21 cellular contexts compared by ENCODE assay signal in genomic region chr16:3179651-3180050, GRCh38. TPM values are rescaled to one million over a fixed set of nuclear protein-coding genes. Genes with fewer than 3 reads are reported as not detected.
DNase-seq lines count a peak whose midpoint lies in the region; FAIRE-seq and TF ChIP-seq lines count a peak whose summit lies in the region.
"Had no signal": no experiment of that assay in that cellular context is flagged by ENCODE, and none has a peak within 500 bp of the region (broad histone marks: within the 10 kb centered on the region; RNA-seq: fewer than 3 reads in every experiment).

No MANE protein-coding gene starts in this region.

- peaks cover 81% of the 10 kb centered on the region for H3K27me3 Mint-ChIP-seq in activated CD4-positive, alpha-beta T cell treated with anti-CD3 and anti-CD28 coated beads, Interleukin-2, amount 10 ng/mL, durations not matched to agents 24 days and 14 days

- H3K9me3 Mint-ChIP-seq in activated CD4-positive, alpha-beta T cell treated with anti-CD3 and anti-CD28 coated beads, Interleukin-2, amount 10 ng/mL, durations not matched to agents 24 days and 14 days, result peaks cover 12% of the 10 kb centered on the region

- no peak overlapping the region for H4K91ac ChIP-seq in neuronal stem cell (ENCODE audit: low read depth, low read length, poor library complexity)

- DNase-seq in activated CD4-positive, alpha-beta T cell treated with anti-CD3 and anti-CD28 coated beads, Interleukin-2, amount 10 ng/mL, durations not matched to agents 24 days and 14 days, result peak; percentile 55
- no peak for DNase-seq in activated CD4-positive, alpha-beta T cell treated with anti-CD3 and anti-CD28 coated beads, Interleukin-2, amount 50 U/mL, for 4 hours
- DNase-seq in kidney (peak; percentile 37), neuronal stem cell (ENCODE audit: low spot score) (no peak), mesenteric fat pad (ENCODE audit: low spot score) (no peak), frontal cortex (ENCODE audit: low spot score in 2 of 2) (no peak), foreskin melanocyte (no peak)
- DNase-seq: 8988T; CD4-positive, alpha-beta memory T cell; DMS153; DMS79; GDM1; GM23248 had no signal

- H3K4ac ChIP-seq in neuronal stem cell (ENCODE audit: low read length), result no peak overlapping the region

- intact Hi-C loops in activated CD4-positive, alpha-beta T cell treated with anti-CD3 and anti-CD28 coated beads, Interleukin-2, amount 10 ng/mL, durations not matched to agents 24 days and 14 days (cut with micrococcal nuclease), result no loop called here
- intact Hi-C loops in kidney (cut with DNase I), result no loop called here

- H3K4me2 ChIP-seq in neuronal stem cell (ENCODE audit: insufficient read depth, low read length, poor library complexity, severe bottlenecking), result no peak overlapping the region
- H3K4me2 ChIP-seq: BLaER1 had no signal

- H3K27me3 ChIP-seq in neuronal stem cell (ENCODE audit: control insufficient read depth in 3 of 3, insufficient read depth in 3 of 3, low read depth in 1 of 3, low read length in 3 of 3), result peaks cover 15 to 85% (median 70%) of the 10 kb centered on the region in 3 experiments

- TF ChIP-seq CTCF in kidney (IDR thresholded peaks at IDR 0.05; ENCODE audit: borderline replicate concordance, extremely low read depth, insufficient read depth), result no peak

- peaks cover 0 to 7% of the 10 kb centered on the region in 2 donors for H3K4me1 ChIP-seq in kidney (ENCODE audit: control insufficient read depth in 1 of 2, insufficient read depth in 1 of 2, low read depth in 1 of 2, low read length in 2 of 2)
- peaks cover 6 to 7% of the 10 kb centered on the region in 2 donors for H3K4me1 ChIP-seq in neuronal stem cell (ENCODE audit: control insufficient read depth in 2 of 2, insufficient read depth in 1 of 2, low read depth in 1 of 2, low read length in 2 of 2)
- H3K4me1 ChIP-seq: BLaER1 had no signal

- no peaks in the 10 kb centered on the region for H3K36me3 ChIP-seq in kidney (ENCODE audit: control insufficient read depth in 1 of 2, insufficient read depth in 2 of 2, low read length in 2 of 2)
- H3K36me3 ChIP-seq in neuronal stem cell (replicated peaks in 1 of 2; ENCODE audit: control insufficient read depth in 2 of 2, insufficient read depth in 2 of 2, low read length in 2 of 2), result no peaks in the 10 kb centered on the region
- H3K36me3 ChIP-seq: HAP-1 had no signal

- peaks cover 17% of the 10 kb centered on the region for H3K4me1 Mint-ChIP-seq in activated CD4-positive, alpha-beta T cell treated with anti-CD3 and anti-CD28 coated beads, Interleukin-2, amount 10 ng/mL, durations not matched to agents 24 days and 14 days

- H3K14ac ChIP-seq in neuronal stem cell (ENCODE audit: low read length), result no peak overlapping the region

- H2BK5ac ChIP-seq in neuronal stem cell (ENCODE audit: low read length), result no peak overlapping the region

- H3K4me3 Mint-ChIP-seq in activated CD4-positive, alpha-beta T cell treated with anti-CD3 and anti-CD28 coated beads, Interleukin-2, amount 10 ng/mL, durations not matched to agents 24 days and 14 days, result no peak overlapping the region

- no peaks in the 10 kb centered on the region for H3K79me1 ChIP-seq in neuronal stem cell (ENCODE audit: low read depth, low read length)

- no peak overlapping the region for H3K27ac ChIP-seq in kidney (ENCODE audit: low read depth in 2 of 2, low read length in 2 of 2)
- H3K27ac ChIP-seq in neuronal stem cell (replicated peaks; ENCODE audit: low read length), result no peak overlapping the region
- H3K27ac ChIP-seq: BLaER1, GM23248 had no signal

- 100% methylated on average over 1 of the region's 8 CpGs; no CpG with 5 or more reads in 1 of the 2 donors for WGBS in neuronal stem cell (ENCODE audit: extremely low coverage in 2 of 2, insufficient read length in 2 of 2, insufficient replicate concordance in 1 of 2), 2 donors

- FAIRE-seq in kidney (lab: Jason Lieb, UNC) (no peak), frontal cortex (lab: Jason Lieb, UNC) (no peak)
- FAIRE-seq: GM12892, GM18507 had no signal

- H2BK15ac ChIP-seq in neuronal stem cell (ENCODE audit: low read length), result no peak overlapping the region

- H2BK12ac ChIP-seq in neuronal stem cell (ENCODE audit: low read length), result no peak overlapping the region

- H3K4me3 ChIP-seq in kidney (ENCODE audit: low read length in 2 of 2) (no peak overlapping the region), neuronal stem cell (ENCODE audit: low read length in 2 of 2) (no peak overlapping the region)
- H3K4me3 ChIP-seq: BLaER1, GM23248, HAP-1 had no signal

- H3K36me3 Mint-ChIP-seq in activated CD4-positive, alpha-beta T cell treated with anti-CD3 and anti-CD28 coated beads, Interleukin-2, amount 10 ng/mL, durations not matched to agents 24 days and 14 days (ENCODE audit: low read depth), result peaks cover 12% of the 10 kb centered on the region
- H3K36me3 Mint-ChIP-seq: CD4-positive, alpha-beta memory T cell had no signal

- H4K8ac ChIP-seq in neuronal stem cell (ENCODE audit: low read depth, low read length), result no peak overlapping the region

- no peak overlapping the region for H2AK5ac ChIP-seq in neuronal stem cell (ENCODE audit: low read depth, low read length)

- H2BK120ac ChIP-seq in neuronal stem cell (ENCODE audit: low read depth, low read length), result no peak overlapping the region

- H3K18ac ChIP-seq in neuronal stem cell (ENCODE audit: low read length), result no peak overlapping the region

- H3K9ac ChIP-seq in kidney (ENCODE audit: low read length in 2 of 2) (no peak overlapping the region), neuronal stem cell (ENCODE audit: low read depth, low read length, poor library complexity) (no peak overlapping the region)
- H3K9ac ChIP-seq: BLaER1, GM23248 had no signal

- no peaks in the 10 kb centered on the region for H3K9me3 ChIP-seq in kidney (ENCODE audit: control insufficient read depth in 1 of 2, low read length in 2 of 2)
- peaks cover 0 to 2% of the 10 kb centered on the region in 2 donors for H3K9me3 ChIP-seq in neuronal stem cell (replicated peaks in 1 of 2; ENCODE audit: control insufficient read depth in 2 of 2, insufficient read depth in 1 of 2, low read depth in 1 of 2, low read length in 2 of 2)

- no peak overlapping the region for H2AFZ ChIP-seq in neuronal stem cell (ENCODE audit: low read length)
- H2AFZ ChIP-seq: GM23248 had no signal

- H3K27ac Mint-ChIP-seq in activated CD4-positive, alpha-beta T cell treated with anti-CD3 and anti-CD28 coated beads, Interleukin-2, amount 10 ng/mL, durations not matched to agents 24 days and 14 days, result no peak overlapping the region
- H3K27ac Mint-ChIP-seq: CD14-positive monocyte had no signal

- peak overlapping the region; percentile 75 for H3K23ac ChIP-seq in neuronal stem cell (ENCODE audit: low read depth, low read length, poor library complexity)

RNA-seq across cellular contexts. Expression of gene OR1F1, which starts 8.4 kb away (rescaled TPM):
- total RNA-seq in activated CD4-positive, alpha-beta T cell treated with anti-CD3 and anti-CD28 coated beads, Interleukin-2, amount 10 ng/mL, durations not matched to agents 24 days and 14 days, result not detected in 2 replicates
- total RNA-seq in kidney (not detected), mesenteric fat pad (not detected), frontal cortex (0.41 TPM)
- not detected for polyA plus RNA-seq in kidney (ENCODE audit: insufficient read depth, low read depth, low replicate concordance)
- polyA plus RNA-seq in neuronal stem cell (2013, experiment 1 of 2), result 0.21 TPM
- polyA plus RNA-seq in neuronal stem cell (2013, experiment 2 of 2), result 0.10 TPM
- total RNA-seq: A673, Daoy, GM23248, HT-29 had no signal
- polyA plus RNA-seq: CD14-positive monocyte; CD4-positive, alpha-beta memory T cell; GM23248 had no signal

RNA-seq across cellular contexts. Expression of gene ZNF213, which starts 44.8 kb away (rescaled TPM):
- 9.5 and 10.6 TPM in 2 replicates for total RNA-seq in activated CD4-positive, alpha-beta T cell treated with anti-CD3 and anti-CD28 coated beads, Interleukin-2, amount 10 ng/mL, durations not matched to agents 24 days and 14 days
- total RNA-seq in kidney (12.5 TPM), mesenteric fat pad (6.0 TPM), frontal cortex (6.9 TPM)
- 5.6 TPM for polyA plus RNA-seq in kidney (ENCODE audit: insufficient read depth, low read depth, low replicate concordance)
- polyA plus RNA-seq in neuronal stem cell (2013, experiment 1 of 2), result 8.2 TPM
- 7.9 TPM for polyA plus RNA-seq in neuronal stem cell (2013, experiment 2 of 2)

RNA-seq across cellular contexts. Expression of gene ZNF200, which starts 55.3 kb away (rescaled TPM):
- 13.1 and 13.4 TPM in 2 replicates for total RNA-seq in activated CD4-positive, alpha-beta T cell treated with anti-CD3 and anti-CD28 coated beads, Interleukin-2, amount 10 ng/mL, durations not matched to agents 24 days and 14 days
- total RNA-seq in kidney (9.6 TPM), mesenteric fat pad (8.4 TPM), frontal cortex (16.7 TPM)
- polyA plus RNA-seq in kidney (ENCODE audit: insufficient read depth, low read depth, low replicate concordance), result 3.3 TPM
- polyA plus RNA-seq in neuronal stem cell (2013, experiment 1 of 2), result 3.3 TPM
- polyA plus RNA-seq in neuronal stem cell (2013, experiment 2 of 2), result 3.6 TPM

Comparison
In these comparisons a context has a peak if more than half of its experiments do, and no peak if none do; other contexts are left out.
1. DNase-seq: peak in activated CD4-positive, alpha-beta T cell treated with anti-CD3 and anti-CD28 coated beads, Interleukin-2, amount 10 ng/mL, durations not matched to agents 24 days and 14 days (single experiment) and kidney (single experiment); none in activated CD4-positive, alpha-beta T cell treated with anti-CD3 and anti-CD28 coated beads, Interleukin-2, amount 50 U/mL, for 4 hours (0 of 2), neuronal stem cell (single experiment), mesenteric fat pad (single experiment), frontal cortex (0 of 2) and foreskin melanocyte (single experiment).